Comparison of ENCODE assay signal across 1 cellular context in genomic region chr16:2817496-2818277, GRCh38.
TF ChIP-seq lines count a peak whose summit lies in the region.

No MANE protein-coding gene starts in this region.

TF ChIP-seq in K562, 482 proteins besides CTCF, POLR2A, EP300 and RAD21 (continued from another document and continues in another):
- peak; percentile 68; the same call in 1 of the 2 replicates for TF ChIP-seq ZBTB2 (IDR thresholded peaks at IDR 0.05)
- TF ChIP-seq ZNF280A (IDR thresholded peaks at IDR 0.05; ENCODE audit: low read depth, partially characterized antibody): no peak
- no peak for TF ChIP-seq ZNF655 (CRISPR knock-in tag; IDR thresholded peaks at IDR 0.05)
- TF ChIP-seq ELK1 (CRISPR knock-in tag; IDR thresholded peaks at IDR 0.05): no peak
- TF ChIP-seq MECOM (CRISPR knock-in tag; IDR thresholded peaks at IDR 0.05): 0 out of 2 replicates have a peak, but pooled peaks have one; percentile 8
- peak; percentile 26; the same call in 1 of the 2 replicates for TF ChIP-seq CREB1 (IDR thresholded peaks at IDR 0.05)
- no peak for TF ChIP-seq CREB1 (CRISPR knock-in tag; IDR thresholded peaks at IDR 0.05)
- peak; percentile 83 for TF ChIP-seq MGA (IDR thresholded peaks at IDR 0.05)
- TF ChIP-seq ZNF347 (CRISPR knock-in tag; IDR thresholded peaks at IDR 0.05; ENCODE audit: low read depth): no peak
- TF ChIP-seq TEAD1 (CRISPR knock-in tag; IDR thresholded peaks at IDR 0.05): 0 out of 4 replicates have a peak, but pooled peaks of 1 of the 2 experiments have one; percentile 42
- TF ChIP-seq PCBP2 (IDR thresholded peaks at IDR 0.05; ENCODE audit: low read depth, low read length, poor library complexity, severe bottlenecking): no peak
- TF ChIP-seq TRIM28 (IDR thresholded peaks at IDR 0.05): no peak
- peak in 1 of 2 experiments; percentile 49; a peak in 1 of 4 replicates for TF ChIP-seq SIN3A (IDR thresholded peaks at IDR 0.05; ENCODE audit: borderline replicate concordance in 2 of 2, control insufficient read depth in 1 of 2, low read depth in 2 of 2, low read length in 2 of 2)
- no peak for TF ChIP-seq C11orf30 (IDR thresholded peaks at IDR 0.05; ENCODE audit: low read depth)
- TF ChIP-seq ZNF134 (CRISPR knock-in tag; conservative IDR thresholded peaks at IDR 0.05): no peak
- peak; percentile 30; the same call in 1 of the 2 replicates for TF ChIP-seq CREM (IDR thresholded peaks at IDR 0.05; ENCODE audit: low read depth)
- TF ChIP-seq ZNF232 (CRISPR knock-in tag; IDR thresholded peaks at IDR 0.05): no peak
- TF ChIP-seq NCOA4 (IDR thresholded peaks at IDR 0.05; ENCODE audit: partially characterized antibody): no peak
- peak; percentile 66 for TF ChIP-seq USF1 (CRISPR knock-in tag; IDR thresholded peaks at IDR 0.05)
- TF ChIP-seq HBP1 (CRISPR knock-in tag; IDR thresholded peaks at IDR 0.05): no peak
- TF ChIP-seq EGR1 (conservative IDR thresholded peaks at IDR 0.05): peak; percentile 72
- TF ChIP-seq NFRKB (IDR thresholded peaks at IDR 0.05; ENCODE audit: low read depth): 0 out of 2 replicates have a peak, but pooled peaks have one; percentile 49
- TF ChIP-seq ARID4B (CRISPR knock-in tag; IDR thresholded peaks at IDR 0.05): peak; percentile 66
- TF ChIP-seq CHD2 (IDR thresholded peaks at IDR 0.05; ENCODE audit: low read depth, low read length): 0 out of 2 replicates have a peak, but pooled peaks have one; percentile 39
- peak; percentile 96 for TF ChIP-seq MYC (IDR thresholded peaks at IDR 0.05; ENCODE audit: low read depth, low read length)
- TF ChIP-seq MYC (CRISPR knock-in tag; IDR thresholded peaks at IDR 0.05; ENCODE audit: borderline replicate concordance, low read depth): peak; percentile 96
- TF ChIP-seq ZNF639 (CRISPR knock-in tag; conservative IDR thresholded peaks at IDR 0.05 in 1 of 2, IDR thresholded peaks at IDR 0.05 in 1 of 2): no peak
- no peak for TF ChIP-seq NR4A1 (CRISPR knock-in tag; IDR thresholded peaks at IDR 0.05)
- 0 out of 2 replicates have a peak, but pooled peaks have one; percentile 17 for TF ChIP-seq NR4A1 (tag; IDR thresholded peaks at IDR 0.05)
